In genomic region chr17:3755335-3756030, GRCh38 we compare ENCODE assay signal across 10 cellular contexts. TPM values are rescaled to one million over a fixed set of nuclear protein-coding genes. Genes with fewer than 3 reads are reported as not detected.
DNase-seq lines count a peak whose midpoint lies in the region; ATAC-seq lines count a peak whose summit lies in the region.
"Had no signal": no experiment of that assay in that cellular context is flagged by ENCODE, and none has a peak within 500 bp of the region (broad histone marks: within the 10 kb centered on the region; RNA-seq: fewer than 3 reads in every experiment).

No MANE protein-coding gene starts in this region.

- H3K9me3 ChIP-seq in iPS-18c (ENCODE audit: control insufficient read depth, insufficient read depth, low read length), result peaks cover 3% of the 10 kb centered on the region
- H3K9me3 ChIP-seq: uterus had no signal

- no peaks in the 10 kb centered on the region for H3K27me3 Mint-ChIP-seq in T-cell
- peaks cover 0 to 10% of the 10 kb centered on the region in 2 donors for H3K27me3 Mint-ChIP-seq in stimulated activated naive B cell treated with anti-CD40 and anti-IgM and Interleukin-4, amounts not matched to agents 10 μg/mL and 1 μg/mL and 100 μg/mL, for 72 hours

- peaks cover 14 to 30% (median 26%) of the 10 kb centered on the region in 3 donors for H3K4me1 Mint-ChIP-seq in T-cell
- peaks cover 0 to 12% of the 10 kb centered on the region in 2 donors for H3K4me1 Mint-ChIP-seq in stimulated activated naive B cell treated with anti-CD40 and anti-IgM and Interleukin-4, amounts not matched to agents 10 μg/mL and 1 μg/mL and 100 μg/mL, for 72 hours

- no peaks in the 10 kb centered on the region for H3K9me3 Mint-ChIP-seq in T-cell
- peaks cover 4 to 5% of the 10 kb centered on the region in 2 donors for H3K9me3 Mint-ChIP-seq in stimulated activated naive B cell treated with anti-CD40 and anti-IgM and Interleukin-4, amounts not matched to agents 10 μg/mL and 1 μg/mL and 100 μg/mL, for 72 hours

- peak overlapping the region; percentile 62 for H3K4me3 ChIP-seq in iPS-18c (ENCODE audit: insufficient read depth, low read depth, low read length)
- H3K4me3 ChIP-seq: uterus had no signal

- peaks cover 3% of the 10 kb centered on the region for H3K36me3 Mint-ChIP-seq in T-cell
- peaks cover 3 to 10% of the 10 kb centered on the region in 2 donors for H3K36me3 Mint-ChIP-seq in stimulated activated naive B cell treated with anti-CD40 and anti-IgM and Interleukin-4, amounts not matched to agents 10 μg/mL and 1 μg/mL and 100 μg/mL, for 72 hours

- POLR2A ChIA-PET in T-cell (lab: Charles Lee), result interaction anchor here (0.5 to 0.6 kb wide), 4 partner anchors 45 to 952 kb away, joined by 3 to 6 read pairs (median 4); no protein-coding TSS in a partner anchor

- ATAC-seq in T-cell (replicated peaks in 1 of 4) (no peak), GM18520 (IDR thresholded peaks at IDR 0.05; ENCODE audit: unreplicated experiment) (no peak), HG03108 (IDR thresholded peaks at IDR 0.05; ENCODE audit: unreplicated experiment) (no peak)
- no peak for ATAC-seq in stimulated activated naive B cell treated with anti-CD40 and anti-IgM and Interleukin-4, amounts not matched to agents 10 μg/mL and 1 μg/mL and 100 μg/mL, for 72 hours (replicated peaks)

- peak; percentile 40 for DNase-seq in NCI-H748 (lab: John Stamatoyannopoulos, UW; ENCODE audit: unreplicated experiment)
- no peak for DNase-seq in NCI-H748 treated with DMSO at 0.1 percent for 48 hours (lab: John Stamatoyannopoulos, UW)
- no peak for DNase-seq in T-cell
- DNase-seq in stimulated activated naive B cell treated with anti-CD40 and anti-IgM and Interleukin-4, amounts not matched to agents 10 μg/mL and 1 μg/mL and 100 μg/mL, for 72 hours, result no peak
- no peak for DNase-seq in RPMI8226
- DNase-seq: hypothalamus, uterus had no signal

- H3K27ac Mint-ChIP-seq in T-cell, result peak overlapping the region; percentile 49 to 75
- no peak overlapping the region for H3K27ac Mint-ChIP-seq in stimulated activated naive B cell treated with anti-CD40 and anti-IgM and Interleukin-4, amounts not matched to agents 10 μg/mL and 1 μg/mL and 100 μg/mL, for 72 hours

- CTCF ChIA-PET in T-cell (lab: Charles Lee), result interaction anchor here in 1 of 2 donors (0.6 to 1.6 kb wide), 5 partner anchors 14 to 1684 kb away, joined by 3 to 8 read pairs (median 5); no protein-coding TSS in a partner anchor

- H3K4me3 Mint-ChIP-seq in T-cell, result peak overlapping the region; percentile 41 to 50 (median 46)
- H3K4me3 Mint-ChIP-seq in stimulated activated naive B cell treated with anti-CD40 and anti-IgM and Interleukin-4, amounts not matched to agents 10 μg/mL and 1 μg/mL and 100 μg/mL, for 72 hours, result peak overlapping the region; percentile 71 to 77

RNA-seq across cellular contexts. Expression of gene HASPIN, which starts 31.8 kb away (rescaled TPM):
- 1 to 10 TPM in 1 of 5 donors, under 1 TPM in 4; 0.33 to 1.0 (median 0.68) TPM for total RNA-seq in T-cell

RNA-seq across cellular contexts. Expression of gene ITGAE, which starts 45.5 kb away (rescaled TPM):
- 10 to 100 TPM; 13.0 to 40.0 (median 25.2) TPM for total RNA-seq in T-cell

RNA-seq across cellular contexts. Expression of gene P2RX5, which starts 59.5 kb away (rescaled TPM):
- total RNA-seq in T-cell, result 10 to 100 TPM; 19.6 to 35.6 (median 29.9) TPM
